Comparison of ENCODE assay signal across 28 cellular contexts in genomic region chr11:433111-433510, GRCh38. TPM values are rescaled to one million over a fixed set of nuclear protein-coding genes. Genes with fewer than 3 reads are reported as not detected.
"Had no signal": no experiment of that assay in that cellular context is flagged by ENCODE, and none has a peak within 500 bp of the region (broad histone marks: within the 10 kb centered on the region; RNA-seq: fewer than 3 reads in every experiment).

No MANE protein-coding gene starts in this region.

- H3K79me2 ChIP-seq: hepatocyte, parathyroid adenoma had no signal

- H3K27ac Mint-ChIP-seq: immature natural killer cell; naive thymus-derived CD8-positive, alpha-beta T cell; progenitor cell of endocrine pancreas; stimulated activated effector memory CD8-positive, alpha-beta T cell treated with anti-CD3 and anti-CD28 coated beads, Interleukin-12 subunit alpha, Interleukin-12 subunit beta, amount 100 ng/mL, for 72 hours had no signal

- H3K27me3 ChIP-seq: foreskin keratinocyte, hepatocyte, vagina had no signal

- H2AFZ ChIP-seq: hepatocyte, parathyroid adenoma had no signal

- H3K36me3 ChIP-seq: esophagus muscularis mucosa, gastroesophageal sphincter, heart left ventricle, sigmoid colon, thoracic aorta, tibial nerve, vagina had no signal

- H3K36me3 Mint-ChIP-seq: immature natural killer cell; stimulated activated effector memory CD8-positive, alpha-beta T cell treated with anti-CD3 and anti-CD28 coated beads, Interleukin-12 subunit alpha, Interleukin-12 subunit beta, amount 100 ng/mL, for 72 hours had no signal

- DNase-seq: dermis blood vessel endothelial cell; effector memory CD4-positive, alpha-beta T cell; foreskin keratinocyte; immature natural killer cell; islet precursor cell; kidney glomerular epithelial cell; mammary epithelial cell; sigmoid colon; stimulated activated CD4-positive, alpha-beta T cell treated with anti-CD3 and anti-CD28 coated beads, Interleukin-2, amount 100 ng/mL, for 24 hours; stimulated activated CD4-positive, alpha-beta T cell treated with anti-CD3 and anti-CD28 coated beads, Interleukin-4, amount 100 ng/mL, for 24 hours; stimulated activated naive CD4-positive, alpha-beta T cell treated with Interleukin-2 at 50 U/mL for 16 hours had no signal

- H3K27ac ChIP-seq: coronary artery, esophagus muscularis mucosa, foreskin keratinocyte, gastroesophageal sphincter, heart left ventricle, hepatocyte, parathyroid adenoma, sigmoid colon, thoracic aorta, tibial nerve, vagina had no signal

- H3K9ac ChIP-seq: parathyroid adenoma had no signal

- H3K4me3 Mint-ChIP-seq: immature natural killer cell; naive thymus-derived CD8-positive, alpha-beta T cell; neural crest cell; stimulated activated effector memory CD8-positive, alpha-beta T cell treated with anti-CD3 and anti-CD28 coated beads, Interleukin-12 subunit alpha, Interleukin-12 subunit beta, amount 100 ng/mL, for 72 hours had no signal

- H3K4me1 ChIP-seq: esophagus muscularis mucosa, foreskin keratinocyte, gastroesophageal sphincter, heart left ventricle, parathyroid adenoma, sigmoid colon, tibial nerve, vagina had no signal

- H3K4me1 Mint-ChIP-seq: immature natural killer cell, neural crest cell had no signal

- ATAC-seq: foreskin keratinocyte; gastroesophageal sphincter; heart left ventricle; naive thymus-derived CD8-positive, alpha-beta T cell; stimulated activated effector memory CD8-positive, alpha-beta T cell treated with anti-CD3 and anti-CD28 coated beads, Interleukin-12 subunit alpha, Interleukin-12 subunit beta, amount 100 ng/mL, for 72 hours had no signal

- H3K9me3 ChIP-seq: esophagus muscularis mucosa, gastroesophageal sphincter, heart left ventricle, sigmoid colon, thoracic aorta, tibial nerve, vagina had no signal

- H3K9me3 Mint-ChIP-seq: immature natural killer cell; naive thymus-derived CD8-positive, alpha-beta T cell; stimulated activated effector memory CD8-positive, alpha-beta T cell treated with anti-CD3 and anti-CD28 coated beads, Interleukin-12 subunit alpha, Interleukin-12 subunit beta, amount 100 ng/mL, for 72 hours had no signal

- H3K4me3 ChIP-seq: coronary artery, esophagus muscularis mucosa, gastroesophageal sphincter, heart left ventricle, hepatocyte, sigmoid colon, thoracic aorta, tibial nerve, vagina had no signal

- H3K27me3 Mint-ChIP-seq: naive thymus-derived CD8-positive, alpha-beta T cell; progenitor cell of endocrine pancreas had no signal

- FAIRE-seq: endothelial cell of umbilical vein had no signal

- H3K4me2 ChIP-seq: hepatocyte had no signal

RNA-seq across cellular contexts. Expression of gene ANO9, which starts 8.7 kb away (rescaled TPM):
- total RNA-seq: endothelial cell of umbilical vein, fibroblast of lung, neural crest cell, osteoblast, skeletal muscle tissue had no signal
- polyA plus RNA-seq: fibroblast of lung had no signal
